ENCODE assay signal across 8 cellular contexts in genomic region chr1:45010855-45011811, GRCh38. TPM values are rescaled to one million over a fixed set of nuclear protein-coding genes. Genes with fewer than 3 reads are reported as not detected.
DNase-seq lines count a peak whose midpoint lies in the region; ATAC-seq and TF ChIP-seq lines count a peak whose summit lies in the region.

Gene HECTD3 (minus strand): TSS chr1:45011324. CDS start chr1:45011257, 67 bp downstream.

- H3K9me3 ChIP-seq in hepatocyte (ENCODE audit: low read depth): no peaks in the 10 kb centered on the region

- peak; percentile 90 for DNase-seq in NCI-H2029 (lab: John Stamatoyannopoulos, UW)
- peak; percentile 61 for DNase-seq in T-helper 9 cell
- peak; percentile 27 for DNase-seq in astrocyte of the cerebellum (ENCODE audit: low read depth)
- DNase-seq in hepatocyte (ENCODE audit: low spot score): peak; percentile 87
- DNase-seq in retina: peak; percentile 90

- peaks cover 3% of the 10 kb centered on the region for H4K20me1 ChIP-seq in hepatocyte (ENCODE audit: insufficient read depth, poor library complexity, severe bottlenecking)

- WGBS in hepatocyte (ENCODE audit: low lambda C conversion rate, missing lambda C conversion rate): 4% methylated on average over 60 of the region's 62 CpGs

- TF ChIP-seq CTCF in astrocyte of the cerebellum (IDR thresholded peaks at IDR 0.05; ENCODE audit: low read depth, low read length, missing control alignments) (no peak), hepatocyte (IDR thresholded peaks at IDR 0.05; ENCODE audit: poor library complexity) (no peak)

- no peaks in the 10 kb centered on the region for H3K36me3 ChIP-seq in hepatocyte (replicated peaks; ENCODE audit: insufficient read depth, low read depth)

- peak within 1 kb of the TSS; percentile 82 for H3K27ac ChIP-seq in hepatocyte

- peak within 1 kb of the TSS; percentile 97 for H3K4me2 ChIP-seq in hepatocyte

- no peaks in the 10 kb centered on the region for H3K27me3 ChIP-seq in hepatocyte

- H3K4me1 ChIP-seq in hepatocyte (ENCODE audit: insufficient read depth): peaks cover 16% of the 10 kb centered on the region

- peaks cover 31% of the 10 kb centered on the region for H3K79me2 ChIP-seq in hepatocyte

- H3K4me3 ChIP-seq in astrocyte of the cerebellum (ENCODE audit: low read depth, low read length) (peak within 1 kb of the TSS; percentile 97), hepatocyte (peak within 1 kb of the TSS; percentile 92)

- in situ Hi-C loops in astrocyte of the cerebellum (cut with HindIII; ENCODE audit: low sequenced_read_pairs): no loop called here

- peak; percentile 78 for TF ChIP-seq POLR2A in GM18505 (IDR thresholded peaks at IDR 0.05; ENCODE audit: borderline replicate concordance, extremely low read depth, insufficient read depth, insufficient read length)

- H3K9me2 ChIP-seq in hepatocyte (replicated peaks; ENCODE audit: insufficient read depth): no peaks in the 10 kb centered on the region

- ATAC-seq in GM18505 (IDR thresholded peaks at IDR 0.05; ENCODE audit: unreplicated experiment) (peak; percentile 58), HG02885 (IDR thresholded peaks at IDR 0.05; ENCODE audit: poor library complexity, unreplicated experiment) (peak; percentile 75), HG03378 (IDR thresholded peaks at IDR 0.05; ENCODE audit: unreplicated experiment) (no peak)

- H2AFZ ChIP-seq in hepatocyte: peak within 1 kb of the TSS; percentile 83

RNA-seq across cellular contexts. Expression of gene HECTD3, which starts in this region (rescaled TPM):
- 27.1 and 27.6 TPM in 2 replicates for total RNA-seq in hepatocyte
- 39.1 and 39.3 TPM in 2 replicates for polyA plus RNA-seq in hepatocyte

Comparison
In these comparisons a context has a peak if more than half of its experiments do, and no peak if none do; other contexts are left out.
1. DNase-seq: peak in every context shown above with its lines; median percentile 90 in NCI-H2029; 90 in retina; 87 in hepatocyte; 61 in T-helper 9 cell; 27 in astrocyte of the cerebellum.